1 cellular context compared by ENCODE assay signal in the genomic region with DNA sequence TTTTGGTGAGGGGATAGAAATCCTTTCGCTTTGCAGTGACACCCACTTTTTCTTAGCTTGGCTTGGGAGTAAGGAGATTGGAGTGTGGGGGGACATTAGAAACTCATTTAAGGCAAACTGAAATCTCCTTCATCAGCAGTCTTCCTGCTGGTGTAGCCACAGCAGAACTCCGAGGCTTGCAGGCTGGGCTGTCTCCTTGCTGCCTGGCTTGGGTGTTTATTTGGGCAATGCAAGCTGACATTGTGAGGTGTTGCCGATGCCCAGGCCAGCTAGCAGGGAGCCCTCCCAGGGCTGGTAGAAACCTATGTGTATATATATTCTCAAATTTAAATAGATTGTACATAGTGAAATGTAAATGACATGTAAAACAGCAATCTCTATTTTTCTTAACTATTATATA.
A peak's percentile ranks its signal among the peaks of the same experiment; 100 is the strongest.
TF ChIP-seq lines count a peak whose summit lies in the region.

No MANE protein-coding gene starts in this region.

TF ChIP-seq in HepG2, 621 proteins besides CTCF, POLR2A, EP300 and RAD21:
- TF ChIP-seq ZNF329 (CRISPR knock-in tag; IDR thresholded peaks at IDR 0.05; ENCODE audit: low read depth) = no peak
- peak; percentile 33 for TF ChIP-seq RBM22 (optimal IDR thresholded peaks at IDR 0.05; ENCODE audit: low read length)
